ENCODE assay signal across 8 cellular contexts in the genomic region with DNA sequence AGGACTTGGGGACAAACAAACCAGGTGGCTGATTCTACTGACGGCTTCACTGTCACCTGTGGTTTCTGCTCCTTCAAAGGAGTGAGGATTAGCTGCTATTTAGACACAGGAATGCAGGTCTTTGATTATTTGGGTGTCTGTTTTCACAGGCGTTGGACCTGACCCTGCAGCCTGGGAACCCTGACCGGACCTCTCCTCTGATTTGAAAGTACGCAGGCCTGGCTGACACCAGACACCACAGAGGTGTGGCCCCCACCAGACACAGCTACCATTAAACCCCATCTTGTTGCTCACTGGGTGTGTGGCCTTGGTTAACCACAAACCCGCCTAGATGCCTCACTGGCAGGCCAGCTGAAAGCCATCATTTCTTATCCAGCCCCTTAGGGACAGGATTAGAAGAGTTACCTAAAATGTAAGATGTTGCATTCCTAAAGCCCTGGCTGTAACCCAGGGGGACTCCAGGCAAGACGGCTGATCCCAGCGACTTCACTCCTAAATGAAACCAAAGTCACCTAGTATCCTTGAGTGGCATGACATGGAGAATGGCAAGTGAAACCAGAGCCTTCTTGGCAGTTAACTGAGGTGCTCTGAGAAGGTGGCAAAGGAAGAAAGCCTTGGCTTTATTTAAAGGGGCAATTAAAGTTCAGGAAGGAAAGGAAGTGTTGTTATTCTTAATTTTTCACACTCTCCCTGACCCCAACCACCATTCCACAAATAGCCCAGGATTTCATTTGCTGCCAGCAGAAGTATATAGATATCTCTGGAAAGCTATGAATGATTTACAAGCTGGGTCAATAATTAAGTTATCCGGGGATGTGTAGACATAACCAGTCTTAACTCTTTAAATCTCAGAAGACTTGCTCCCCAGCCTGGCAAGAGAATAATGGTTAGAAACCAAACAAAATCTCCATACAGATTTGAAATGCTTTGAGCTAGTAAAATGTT.
DNase-seq lines count a peak whose midpoint lies in the region; ATAC-seq and TF ChIP-seq lines count a peak whose summit lies in the region.

No MANE protein-coding gene starts in this region.

- H3K4me1 ChIP-seq in cardiac muscle cell (ENCODE audit: low read depth) (peaks cover 43% of the 10 kb centered on the region), heart right ventricle (no peaks in the 10 kb centered on the region), KMS-11 (ENCODE audit: low read depth, poor library complexity, severe bottlenecking) (peaks cover 25% of the 10 kb centered on the region), esophagus (ENCODE audit: control insufficient read depth in 2 of 2, insufficient read depth in 2 of 2, low read length in 1 of 2) (no peaks in the 10 kb centered on the region)

- no peak overlapping the region for H3K9ac ChIP-seq in KMS-11

- no peaks in the 10 kb centered on the region for H3K79me2 ChIP-seq in KMS-11 (ENCODE audit: insufficient read depth, low read depth)

- H3K4me3 ChIP-seq in cardiac muscle cell (no peak overlapping the region), heart right ventricle (no peak overlapping the region), KMS-11 (IDR thresholded peaks at IDR 0.05; ENCODE audit: insufficient read depth, low read depth, low read length) (no peak overlapping the region), esophagus (ENCODE audit: low read depth in 1 of 2, low read length in 2 of 2) (no peak overlapping the region)

- intact Hi-C loops in heart right ventricle (cut with DNase I) = no loop called here

- H3K27ac ChIP-seq in cardiac muscle cell (peak overlapping the region; percentile 65), heart right ventricle (no peak overlapping the region), KMS-11 (peak overlapping the region; percentile 2; the same call in 1 of the 2 replicates), esophagus (ENCODE audit: low read depth in 2 of 2, low read length in 1 of 2) (peak overlapping the region; percentile 79 to 90)

- 48 to 49% methylated on average over 8 of the region's 8 CpGs for WGBS in heart right ventricle, 2 donors
- WGBS in esophagus, 2 donors = 30 to 32% methylated on average over 8 of the region's 8 CpGs

- H3K27me3 ChIP-seq in cardiac muscle cell (no peaks in the 10 kb centered on the region), heart right ventricle (peaks cover 0 to 27% (median 3%) of the 10 kb centered on the region in 7 donors), KMS-11 (ENCODE audit: insufficient read depth, low read depth) (no peaks in the 10 kb centered on the region), esophagus (ENCODE audit: control insufficient read depth in 1 of 2, insufficient read depth in 2 of 2, low read length in 2 of 2) (no peaks in the 10 kb centered on the region)

- H3K9me3 ChIP-seq in cardiac muscle cell (ENCODE audit: low read depth) (no peaks in the 10 kb centered on the region), heart right ventricle (no peaks in the 10 kb centered on the region), esophagus (ENCODE audit: control insufficient read depth in 2 of 2, insufficient read depth in 1 of 2, low read depth in 1 of 2, low read length in 1 of 2) (no peaks in the 10 kb centered on the region)

- TF ChIP-seq CTCF in cardiac muscle cell (IDR thresholded peaks at IDR 0.05; ENCODE audit: low read depth, low read length) (no peak), heart right ventricle (IDR thresholded peaks at IDR 0.05) (no peak), KMS-11 (conservative IDR thresholded peaks at IDR 0.05; ENCODE audit: low read depth, low read length) (no peak)

- ATAC-seq in heart right ventricle = no peak

- peak overlapping the region; percentile 64 for H3K4me2 ChIP-seq in KMS-11

- no peaks in the 10 kb centered on the region for H3K36me3 ChIP-seq in cardiac muscle cell
- H3K36me3 ChIP-seq in heart right ventricle = no peaks in the 10 kb centered on the region
- no peaks in the 10 kb centered on the region for H3K36me3 ChIP-seq in KMS-11 (ENCODE audit: insufficient read depth)
- H3K36me3 ChIP-seq in esophagus (ENCODE audit: control insufficient read depth in 2 of 2, insufficient read depth in 2 of 2, low read length in 1 of 2) = no peaks in the 10 kb centered on the region

- DNase-seq in cardiac muscle cell (ENCODE audit: low read depth in 1 of 2, low spot score in 1 of 2) (peak; percentile 34 to 38), heart right ventricle (no peak), stromal cell of bone marrow (ENCODE audit: low read depth) (peak; percentile 15), hypothalamus (lab: John Stamatoyannopoulos, UW) (no peak), RKO (ENCODE audit: low spot score) (no peak), NCI-H1930 (lab: John Stamatoyannopoulos, UW) (no peak)

- H2AFZ ChIP-seq in KMS-11 (ENCODE audit: low read depth) = peak overlapping the region; percentile 44; the same call in 1 of the 2 replicates

- H4K20me1 ChIP-seq in KMS-11 (ENCODE audit: insufficient read depth) = no peaks in the 10 kb centered on the region

Comparison
In these comparisons a context has a peak if more than half of its experiments do, and no peak if none do; other contexts are left out.
1. DNase-seq: peak in cardiac muscle cell (2 of 2) and stromal cell of bone marrow (single experiment); none in heart right ventricle (0 of 2), hypothalamus (0 of 51), RKO (single experiment) and NCI-H1930 (0 of 2).
2. H3K27ac ChIP-seq: peak in cardiac muscle cell (single experiment), KMS-11 (single experiment) and esophagus (2 of 2); none in heart right ventricle (0 of 10).